10 cellular contexts compared by ENCODE assay signal in the genomic region with DNA sequence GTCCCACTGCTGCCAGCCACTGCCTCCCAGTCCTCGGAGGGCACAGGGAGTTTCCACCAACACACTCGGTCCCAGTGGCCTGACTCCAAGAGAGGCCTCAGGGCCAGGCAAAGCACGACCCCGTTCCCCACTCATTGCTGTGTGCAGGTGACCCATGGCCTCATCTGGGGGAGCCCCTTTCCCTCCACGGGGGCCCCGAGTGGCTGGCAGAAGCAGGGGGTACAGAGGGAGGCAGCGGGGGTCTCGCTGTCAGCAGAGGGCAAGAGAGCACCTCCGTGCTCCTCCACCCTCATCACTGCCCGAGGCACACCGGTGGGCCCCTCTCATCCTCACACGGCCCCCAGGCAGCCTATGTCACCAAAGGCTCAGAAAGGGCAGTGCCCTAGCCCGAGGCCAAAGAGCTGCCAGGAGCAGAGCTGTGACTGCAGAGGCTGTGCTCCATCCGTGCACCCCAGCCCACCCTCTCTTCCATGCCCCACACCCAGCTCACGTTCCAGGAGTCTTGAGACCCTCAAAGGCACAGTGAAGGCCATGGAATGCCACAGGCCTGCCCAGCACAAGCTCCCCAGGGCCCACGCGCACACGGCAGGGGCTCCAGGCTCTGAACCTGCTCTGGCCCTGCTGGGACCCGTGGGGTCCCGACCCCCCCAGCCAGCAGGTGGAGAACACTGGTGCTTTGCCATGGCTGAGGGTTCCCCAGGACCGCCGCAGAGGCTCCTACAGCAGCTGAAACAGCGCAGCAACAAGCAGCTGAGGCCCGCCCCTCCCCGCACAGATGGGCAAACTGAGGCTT.
"Had no signal": no experiment of that assay in that cellular context is flagged by ENCODE, and none has a peak within 500 bp of the region (broad histone marks: within the 10 kb centered on the region; RNA-seq: fewer than 3 reads in every experiment).

No MANE protein-coding gene starts in this region.

- H3K27me3 ChIP-seq: colonic mucosa, neutrophil, testis had no signal

- ATAC-seq: stimulated activated naive CD8-positive, alpha-beta T cell treated with anti-CD3 and anti-CD28 coated beads, Interleukin-15, Interleukin-2, amounts not matched to agents 100 U/mL and 50 U/mL, for 24 hours had no signal

- H3K4me1 ChIP-seq: colonic mucosa, gastrocnemius medialis, pancreas, testis had no signal

- H3K4me2 ChIP-seq: smooth muscle cell had no signal

- H3K27ac ChIP-seq: colonic mucosa, epithelial cell of prostate, gastrocnemius medialis, neutrophil, pancreas, testis, tibial artery had no signal

- H3K36me3 ChIP-seq: colonic mucosa, gastrocnemius medialis, pancreas had no signal

- H3K4me3 ChIP-seq: colonic mucosa, gastrocnemius medialis, pancreas, smooth muscle cell, testis, tibial artery had no signal

- FAIRE-seq: keratinocyte, pancreas had no signal

- H3K9me3 ChIP-seq: colonic mucosa, gastrocnemius medialis, neutrophil, pancreas, testis, tibial artery had no signal
